ENCODE assay signal across 9 cellular contexts in the genomic region with DNA sequence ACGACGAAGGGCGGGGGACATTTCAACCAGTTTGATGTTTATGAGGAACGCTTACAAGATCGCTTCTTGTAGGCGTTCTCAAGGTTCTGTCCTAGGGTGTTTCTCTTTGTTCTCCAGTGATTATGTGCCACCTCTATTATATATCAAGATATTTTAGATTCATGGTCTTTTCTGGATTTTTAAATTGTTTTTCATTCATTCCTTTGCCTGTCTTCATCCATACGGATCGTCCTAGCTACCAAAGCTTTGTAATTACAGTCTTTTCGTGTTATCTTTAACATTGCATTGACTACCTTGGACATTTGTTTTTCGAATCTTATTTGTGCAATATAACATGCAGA. TPM values are rescaled to one million over a fixed set of nuclear protein-coding genes. Genes with fewer than 3 reads are reported as not detected.
DNase-seq lines count a peak whose midpoint lies in the region; ATAC-seq and TF ChIP-seq lines count a peak whose summit lies in the region.
"Had no signal": no experiment of that assay in that cellular context is flagged by ENCODE, and none has a peak within 500 bp of the region (broad histone marks: within the 10 kb centered on the region; RNA-seq: fewer than 3 reads in every experiment).

No MANE protein-coding gene starts in this region.

- TF ChIP-seq POLR2A in prostate gland (IDR thresholded peaks at IDR 0.05) = no peak

- H3K36me3 Mint-ChIP-seq in endothelial cell (ENCODE audit: low read depth, unreplicated experiment) = peaks cover 5% of the 10 kb centered on the region

- CTCF ChIA-PET in Panc1 (lab: Charles Lee) = interaction anchor here (0.7 to 17.8 kb wide), 17 partner anchors 11 to 229 kb away, joined by 3 to 508 read pairs (median 5); a partner anchor contains a TSS

- H3K27me3 ChIP-seq in DOHH2 (ENCODE audit: control insufficient read depth, low read length) = peaks cover 21% of the 10 kb centered on the region
- peaks cover 14% of the 10 kb centered on the region for H3K27me3 ChIP-seq in Panc1 (ENCODE audit: control insufficient read depth, insufficient read depth, low read length)
- H3K27me3 ChIP-seq in prostate gland (replicated peaks; ENCODE audit: insufficient read depth) = no peaks in the 10 kb centered on the region

- no TSS peak for BruUV-seq in Panc1 (replicated peaks; lab: Mats Ljungman, UMichigan)

- H3K27me3 Mint-ChIP-seq in endothelial cell (ENCODE audit: unreplicated experiment) = peaks cover 15% of the 10 kb centered on the region

- H3K79me2 ChIP-seq in DOHH2 (ENCODE audit: control insufficient read depth, low read length) = peaks cover 26% of the 10 kb centered on the region

- TF ChIP-seq CTCF in DOHH2 (IDR thresholded peaks at IDR 0.05; ENCODE audit: low read depth, low read length, poor library complexity, severe bottlenecking) = no peak
- TF ChIP-seq CTCF in Panc1 (IDR thresholded peaks at IDR 0.05) = no peak
- peak; percentile 14 for TF ChIP-seq CTCF in endothelial cell (IDR thresholded peaks at IDR 0.05; ENCODE audit: unreplicated experiment)
- no peak for TF ChIP-seq CTCF in prostate gland (IDR thresholded peaks at IDR 0.05)

- H3K9me2 ChIP-seq in DOHH2 (replicated peaks; ENCODE audit: control insufficient read depth, low read length) = no peaks in the 10 kb centered on the region

- H3K9me3 ChIP-seq in DOHH2 (ENCODE audit: control insufficient read depth, insufficient read depth, low read length) (no peaks in the 10 kb centered on the region), Panc1 (ENCODE audit: control insufficient read depth, insufficient read depth, low read depth, low read length) (no peaks in the 10 kb centered on the region), prostate gland (no peaks in the 10 kb centered on the region)

- peak; percentile 14 for ATAC-seq in Panc1
- no peak for ATAC-seq in HG02970 (IDR thresholded peaks at IDR 0.05; ENCODE audit: low FRiP score, unreplicated experiment)
- ATAC-seq in HG03442 (IDR thresholded peaks at IDR 0.05; ENCODE audit: unreplicated experiment) = no peak
- ATAC-seq in GM19397 (IDR thresholded peaks at IDR 0.05; ENCODE audit: unreplicated experiment) = no peak

- H3K4me1 Mint-ChIP-seq in endothelial cell (ENCODE audit: unreplicated experiment) = peaks cover 37% of the 10 kb centered on the region

- H3K27ac Mint-ChIP-seq in endothelial cell (ENCODE audit: unreplicated experiment) = peak overlapping the region; percentile 92

- H3K4me1 ChIP-seq in DOHH2 (ENCODE audit: control insufficient read depth, low read length) (peaks cover 34% of the 10 kb centered on the region), Panc1 (ENCODE audit: control insufficient read depth, insufficient read depth, low read length) (peaks cover 26% of the 10 kb centered on the region), prostate gland (replicated peaks) (peaks cover 3% of the 10 kb centered on the region)

- H3K36me3 ChIP-seq in DOHH2 (ENCODE audit: control insufficient read depth, low read length) = no peaks in the 10 kb centered on the region
- no peaks in the 10 kb centered on the region; the same call in 1 of the 2 replicates for H3K36me3 ChIP-seq in Panc1 (ENCODE audit: control insufficient read depth, insufficient read depth, low read length)
- no peaks in the 10 kb centered on the region for H3K36me3 ChIP-seq in prostate gland

- no peaks in the 10 kb centered on the region for H3F3A ChIP-seq in DOHH2 (ENCODE audit: control insufficient read depth, insufficient read depth)

- DNase-seq in Panc1 (ENCODE audit: low read depth, low spot score) = no peak
- DNase-seq in endothelial cell (ENCODE audit: low spot score) = no peak
- DNase-seq in prostate gland (ENCODE audit: low spot score) = no peak
- no peak for DNase-seq in NCI-H748 (lab: John Stamatoyannopoulos, UW; ENCODE audit: unreplicated experiment)

- POLR2A ChIA-PET in Panc1 (lab: Charles Lee) = interaction anchor here (0.6 to 2.9 kb wide), 7 partner anchors 21 to 306 kb away, joined by 3 to 45 read pairs (median 4); a partner anchor contains a TSS

- H3K9me3 Mint-ChIP-seq in endothelial cell (ENCODE audit: unreplicated experiment) = no peaks in the 10 kb centered on the region

- intact Hi-C loops in Panc1 (cut with micrococcal nuclease; ENCODE audit: unreplicated experiment) (loop anchor here (1.0 to 5.0 kb wide), 2 partner anchors 100 to 292 kb away; a partner anchor contains a TSS), prostate gland (cut with DNase I) (no loop called here)

- no peak overlapping the region for H3K27ac ChIP-seq in DOHH2 (ENCODE audit: low read depth, low read length)
- peak overlapping the region; percentile 65 for H3K27ac ChIP-seq in Panc1 (ENCODE audit: low read length)
- peak overlapping the region; percentile 92 to 94 for H3K27ac ChIP-seq in prostate gland

- H3K4me3 Mint-ChIP-seq in endothelial cell (ENCODE audit: unreplicated experiment) = peak overlapping the region; percentile 95

- peak overlapping the region; percentile 89 for H3K4me2 ChIP-seq in DOHH2 (ENCODE audit: low read length)

- H4K20me1 ChIP-seq in DOHH2 (ENCODE audit: control insufficient read depth, insufficient read depth, low read depth, low read length) = no peaks in the 10 kb centered on the region

- H3K4me3 ChIP-seq in DOHH2 (ENCODE audit: low read length) (peak overlapping the region; percentile 88), Panc1 (ENCODE audit: low read depth in 2 of 2, low read length in 2 of 2) (peak overlapping the region; percentile 36 to 59), prostate gland (peak overlapping the region in 1 of 2 donors; percentile 91)

- in situ Hi-C loops in Panc1 (cut with HindIII; ENCODE audit: low pct_unique_long_range_greater_than_20kb, low sequenced_read_pairs) = loop anchor here (5.0 to 10.0 kb wide), 2 partner anchors 38 to 324 kb away; no protein-coding TSS in a partner anchor

- 5% methylated on average over 10 of the region's 10 CpGs for WGBS in prostate gland

RNA-seq across cellular contexts. Expression of a gene that starts 0.3 kb away (rescaled TPM):
- 163 TPM for total RNA-seq in Panc1 (2021; ENCODE audit: unreplicated experiment)
- 179 TPM for polyA plus RNA-seq in Panc1 (2012; ENCODE audit: insufficient read length)
- total RNA-seq in endothelial cell (ENCODE audit: unreplicated experiment) = 19.6 TPM
- 10 to 100 TPM; 21.1 to 25.3 TPM for total RNA-seq in prostate gland

RNA-seq across cellular contexts. Expression of a gene that starts 7.7 kb away (rescaled TPM):
- total RNA-seq in Panc1 (2021; ENCODE audit: unreplicated experiment) = 37.7 TPM
- 11.1 TPM for polyA plus RNA-seq in Panc1 (2012; ENCODE audit: insufficient read length)
- total RNA-seq in endothelial cell (ENCODE audit: unreplicated experiment) = 3.2 TPM
- total RNA-seq in prostate gland = 1 to 10 TPM; 2.6 to 4.5 TPM

RNA-seq across cellular contexts. Expression of a gene that starts 25.4 kb away (rescaled TPM):
- total RNA-seq in Panc1 (2021; ENCODE audit: unreplicated experiment) (0.80 TPM), endothelial cell (ENCODE audit: unreplicated experiment) (2.9 TPM), prostate gland (not detected)
- polyA plus RNA-seq in Panc1 (2012; ENCODE audit: insufficient read length) = 0.65 TPM
- total RNA-seq: M059J had no signal

RNA-seq across cellular contexts. Expression of a gene that starts 41.6 kb away (rescaled TPM):
- 76.9 TPM for total RNA-seq in Panc1 (2021; ENCODE audit: unreplicated experiment)
- 106 TPM for polyA plus RNA-seq in Panc1 (2012; ENCODE audit: insufficient read length)
- 42.7 TPM for total RNA-seq in endothelial cell (ENCODE audit: unreplicated experiment)
- 1 to 10 TPM in 1 of 2 donors, not detected in 1; 6.3 TPM for total RNA-seq in prostate gland

RNA-seq across cellular contexts. Expression of a gene that starts 59.7 kb away (rescaled TPM):
- total RNA-seq in Panc1 (2021; ENCODE audit: unreplicated experiment) (1,837 TPM), endothelial cell (ENCODE audit: unreplicated experiment) (86.2 TPM), prostate gland (10 to 100 TPM; 54.1 to 75.5 TPM)
- polyA plus RNA-seq in Panc1 (2012; ENCODE audit: insufficient read length) = 1,800 TPM
